Comparison of ENCODE assay signal across 12 cellular contexts in the genomic region with DNA sequence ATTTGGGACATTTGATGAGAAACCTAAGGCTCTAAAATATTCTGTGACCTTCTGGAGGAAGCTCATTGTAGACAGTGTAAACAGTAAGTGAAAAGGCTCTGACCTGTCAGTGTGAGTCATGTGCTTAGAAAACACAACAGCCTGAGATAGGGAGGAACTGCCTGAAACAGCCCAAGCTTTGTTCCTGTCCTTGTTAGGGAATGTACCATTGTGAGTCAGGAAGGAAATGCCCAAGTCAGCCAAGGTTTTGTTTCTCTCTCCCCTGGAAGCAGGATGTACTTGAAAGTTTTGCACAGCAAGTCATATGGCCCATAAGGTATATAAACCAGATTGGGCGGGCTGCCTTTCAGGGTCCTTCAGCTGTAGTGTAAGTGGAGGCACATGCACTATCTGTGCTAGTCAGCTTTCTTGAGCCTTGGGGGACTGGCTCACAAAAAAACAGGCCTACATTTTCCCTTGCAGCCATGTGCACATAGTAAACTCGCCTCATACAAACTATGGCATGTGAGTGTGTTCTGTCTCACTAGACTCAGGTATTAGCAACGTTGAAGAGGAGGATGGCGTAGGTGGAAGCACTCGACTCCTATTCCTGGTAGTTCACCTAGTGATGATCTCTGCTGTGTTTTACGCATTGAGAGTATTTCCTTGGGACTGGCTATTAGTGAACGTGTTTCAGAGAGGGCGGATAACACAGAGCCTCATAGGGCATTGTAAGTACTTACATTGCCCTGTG.
DNase-seq lines count a peak whose midpoint lies in the region; ATAC-seq and TF ChIP-seq lines count a peak whose summit lies in the region.
"Had no signal": no experiment of that assay in that cellular context is flagged by ENCODE, and none has a peak within 500 bp of the region (broad histone marks: within the 10 kb centered on the region; RNA-seq: fewer than 3 reads in every experiment).

No MANE protein-coding gene starts in this region.

- in situ Hi-C loops in ACHN (cut with HindIII; ENCODE audit: low pct_ligation_motif_present, low pct_unique_long_range_greater_than_20kb, low sequenced_read_pairs) = no loop called here

- CTCF ChIA-PET in activated CD8-positive, alpha-beta T cell treated with anti-CD3 and anti-CD28 coated beads, Interleukin-2, amount 10 ng/mL, durations not matched to agents 7 days and 5 days (lab: Charles Lee) = no interaction called here
- CTCF ChIA-PET in CD4-positive, alpha-beta T cell (lab: Charles Lee) = interaction anchor here (0.6 kb wide), 1 partner anchor 19 kb away, joined by 3 read pairs; no protein-coding TSS in a partner anchor

- DNase-seq in ACHN = peak; percentile 19
- peak; percentile 1 for DNase-seq in UCSD-AML1 (lab: John Stamatoyannopoulos, UW; ENCODE audit: unreplicated experiment)
- peak; percentile 23 for DNase-seq in iPS-NIHi11 (ENCODE audit: low spot score)
- no peak for DNase-seq in activated CD8-positive, alpha-beta T cell treated with anti-CD3 and anti-CD28 coated beads, Interleukin-2, amount 10 ng/mL, durations not matched to agents 7 days and 5 days
- DNase-seq in anterior cingulate cortex (lab: John Stamatoyannopoulos, UW) = no peak
- no peak for DNase-seq in CD4-positive, alpha-beta T cell
- DNase-seq: central memory CD4-positive, alpha-beta T cell; NCI-H524 treated with DMSO at 0.1 percent for 48 hours had no signal

- H3K9me3 ChIP-seq in HUES64 (ENCODE audit: insufficient read depth, low read depth, low read length) = no peaks in the 10 kb centered on the region; the same call in 1 of the 2 replicates
- no peaks in the 10 kb centered on the region for H3K9me3 ChIP-seq in CD4-positive, alpha-beta T cell (ENCODE audit: control insufficient read depth, low read length)

- H3K27ac Mint-ChIP-seq in activated CD8-positive, alpha-beta T cell treated with anti-CD3 and anti-CD28 coated beads, Interleukin-2, amount 10 ng/mL, durations not matched to agents 7 days and 5 days = no peak overlapping the region
- H3K27ac Mint-ChIP-seq in CD4-positive, alpha-beta T cell = no peak overlapping the region
- H3K27ac Mint-ChIP-seq: stimulated activated memory B cell treated with anti-CD40 and anti-IgM and Interleukin-4, amounts not matched to agents 10 μg/mL and 1 μg/mL and 100 μg/mL, for 72 hours; T-helper 1 cell treated with Interleukin-12 subunit alpha and Interleukin-12 subunit beta and Interleukin-4 antibody, amounts not matched to agents 30 μg/mL and 1 μg/mL, for 36 hours had no signal

- H3K9ac ChIP-seq in HUES64 (ENCODE audit: low read depth, low read length) = no peak overlapping the region

- 94% methylated on average over 8 of the region's 8 CpGs for WGBS in HUES64

- H3K4me3 ChIP-seq in HUES64 (ENCODE audit: low read length) = no peak overlapping the region

- TF ChIP-seq CTCF in CD4-positive, alpha-beta T cell (IDR thresholded peaks at IDR 0.05) = no peak

- intact Hi-C loops in CD4-positive, alpha-beta T cell (cut with DNase I, micrococcal nuclease) = no loop called here

- no peaks in the 10 kb centered on the region for H3K36me3 ChIP-seq in HUES64 (ENCODE audit: insufficient read depth, low read length)

- H3K4me1 ChIP-seq in HUES64 (ENCODE audit: insufficient read depth, low read length) = peaks cover 13% of the 10 kb centered on the region

- H3K9me3 Mint-ChIP-seq in activated CD8-positive, alpha-beta T cell treated with anti-CD3 and anti-CD28 coated beads, Interleukin-2, amount 10 ng/mL, durations not matched to agents 7 days and 5 days (ENCODE audit: insufficient read depth) = peaks cover 14% of the 10 kb centered on the region
- peaks cover 15% of the 10 kb centered on the region for H3K9me3 Mint-ChIP-seq in CD4-positive, alpha-beta T cell

- H3K27me3 Mint-ChIP-seq in activated CD8-positive, alpha-beta T cell treated with anti-CD3 and anti-CD28 coated beads, Interleukin-2, amount 10 ng/mL, durations not matched to agents 7 days and 5 days (ENCODE audit: low read depth) = no peaks in the 10 kb centered on the region
- H3K27me3 Mint-ChIP-seq in CD4-positive, alpha-beta T cell = no peaks in the 10 kb centered on the region
- H3K27me3 Mint-ChIP-seq: stimulated activated memory B cell treated with anti-CD40 and anti-IgM and Interleukin-4, amounts not matched to agents 10 μg/mL and 1 μg/mL and 100 μg/mL, for 72 hours had no signal

- H3K36me3 Mint-ChIP-seq in activated CD8-positive, alpha-beta T cell treated with anti-CD3 and anti-CD28 coated beads, Interleukin-2, amount 10 ng/mL, durations not matched to agents 7 days and 5 days (ENCODE audit: low read depth) = no peaks in the 10 kb centered on the region
- H3K36me3 Mint-ChIP-seq in CD4-positive, alpha-beta T cell (ENCODE audit: low read depth) = no peaks in the 10 kb centered on the region
- H3K36me3 Mint-ChIP-seq: stimulated activated memory B cell treated with anti-CD40 and anti-IgM and Interleukin-4, amounts not matched to agents 10 μg/mL and 1 μg/mL and 100 μg/mL, for 72 hours had no signal

- POLR2A ChIA-PET in activated CD8-positive, alpha-beta T cell treated with anti-CD3 and anti-CD28 coated beads, Interleukin-2, amount 10 ng/mL, durations not matched to agents 7 days and 5 days (lab: Charles Lee) = no interaction called here
- POLR2A ChIA-PET in CD4-positive, alpha-beta T cell (lab: Charles Lee) = no interaction called here

- ATAC-seq in activated CD8-positive, alpha-beta T cell treated with anti-CD3 and anti-CD28 coated beads, Interleukin-2, amount 10 ng/mL, durations not matched to agents 7 days and 5 days = no peak
- ATAC-seq in GM19455 (IDR thresholded peaks at IDR 0.05; ENCODE audit: unreplicated experiment) = no peak
- ATAC-seq in CD4-positive, alpha-beta T cell (ENCODE audit: poor library complexity) = no peak
- ATAC-seq: stimulated activated memory B cell treated with anti-CD40 and anti-IgM and Interleukin-4, amounts not matched to agents 10 μg/mL and 1 μg/mL and 100 μg/mL, for 72 hours had no signal

- no peaks in the 10 kb centered on the region for H3K4me1 Mint-ChIP-seq in activated CD8-positive, alpha-beta T cell treated with anti-CD3 and anti-CD28 coated beads, Interleukin-2, amount 10 ng/mL, durations not matched to agents 7 days and 5 days (ENCODE audit: low read depth)
- no peaks in the 10 kb centered on the region for H3K4me1 Mint-ChIP-seq in CD4-positive, alpha-beta T cell (ENCODE audit: low read depth)
- H3K4me1 Mint-ChIP-seq: stimulated activated memory B cell treated with anti-CD40 and anti-IgM and Interleukin-4, amounts not matched to agents 10 μg/mL and 1 μg/mL and 100 μg/mL, for 72 hours had no signal

- H3K27ac ChIP-seq in HUES64 (ENCODE audit: low read depth, low read length) = peak overlapping the region; percentile 62
- H3K27ac ChIP-seq in CD4-positive, alpha-beta T cell (ENCODE audit: low read depth, low read length) = no peak overlapping the region

- H3K27me3 ChIP-seq in HUES64 (ENCODE audit: insufficient read depth, low read length) = no peaks in the 10 kb centered on the region
- H3K27me3 ChIP-seq in CD4-positive, alpha-beta T cell (ENCODE audit: control insufficient read depth, insufficient read depth, low read length) = no peaks in the 10 kb centered on the region

- no peak overlapping the region for H3K4me3 Mint-ChIP-seq in activated CD8-positive, alpha-beta T cell treated with anti-CD3 and anti-CD28 coated beads, Interleukin-2, amount 10 ng/mL, durations not matched to agents 7 days and 5 days
- no peak overlapping the region for H3K4me3 Mint-ChIP-seq in CD4-positive, alpha-beta T cell
- H3K4me3 Mint-ChIP-seq: stimulated activated memory B cell treated with anti-CD40 and anti-IgM and Interleukin-4, amounts not matched to agents 10 μg/mL and 1 μg/mL and 100 μg/mL, for 72 hours; T-helper 1 cell treated with Interleukin-12 subunit alpha and Interleukin-12 subunit beta and Interleukin-4 antibody, amounts not matched to agents 30 μg/mL and 1 μg/mL, for 36 hours had no signal

Comparison
In these comparisons a context has a peak if more than half of its experiments do, and no peak if none do; other contexts are left out.
1. DNase-seq: peak in ACHN (single experiment), UCSD-AML1 (single experiment) and iPS-NIHi11 (single experiment); none in activated CD8-positive, alpha-beta T cell treated with anti-CD3 and anti-CD28 coated beads, Interleukin-2, amount 10 ng/mL, durations not matched to agents 7 days and 5 days (single experiment), anterior cingulate cortex (0 of 58) and CD4-positive, alpha-beta T cell (0 of 10).